Comparison of ENCODE assay signal across 1 cellular context in the genomic region with DNA sequence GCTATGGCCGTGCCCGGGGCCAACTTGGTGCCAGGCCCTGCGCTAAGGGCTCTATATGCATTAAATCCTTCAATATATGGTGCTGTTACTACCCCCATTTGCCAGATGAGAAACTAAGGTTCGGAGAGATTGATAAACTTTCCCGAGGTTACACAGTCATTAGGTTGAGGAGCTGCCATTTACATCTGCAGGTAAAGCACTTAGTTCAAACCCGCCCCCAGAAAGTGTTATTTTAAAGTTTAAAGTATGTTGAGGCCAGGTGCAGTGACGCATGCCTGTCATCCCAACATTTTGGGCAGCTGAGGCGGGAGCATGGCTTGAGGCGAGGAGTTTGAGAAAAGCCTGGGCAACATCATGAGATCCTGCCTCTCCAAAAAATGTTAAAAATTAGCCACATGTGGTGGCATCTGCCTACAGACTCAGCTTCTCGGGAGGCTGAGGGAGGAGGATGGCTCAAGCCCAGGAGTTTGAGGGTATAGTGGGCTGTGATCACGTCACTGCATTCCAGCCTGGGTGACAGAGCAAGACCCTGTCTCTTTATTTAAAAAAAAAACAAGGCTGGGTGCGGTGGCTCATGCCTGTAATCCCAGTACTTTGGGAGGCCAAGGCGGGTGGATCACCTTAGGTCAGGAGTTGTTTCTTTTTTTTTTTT.
TF ChIP-seq lines count a peak whose summit lies in the region.

No MANE protein-coding gene starts in this region.

TF ChIP-seq in IMR-90, 13 proteins besides CTCF, POLR2A, EP300 and RAD21:
- TF ChIP-seq, protein P1, sequence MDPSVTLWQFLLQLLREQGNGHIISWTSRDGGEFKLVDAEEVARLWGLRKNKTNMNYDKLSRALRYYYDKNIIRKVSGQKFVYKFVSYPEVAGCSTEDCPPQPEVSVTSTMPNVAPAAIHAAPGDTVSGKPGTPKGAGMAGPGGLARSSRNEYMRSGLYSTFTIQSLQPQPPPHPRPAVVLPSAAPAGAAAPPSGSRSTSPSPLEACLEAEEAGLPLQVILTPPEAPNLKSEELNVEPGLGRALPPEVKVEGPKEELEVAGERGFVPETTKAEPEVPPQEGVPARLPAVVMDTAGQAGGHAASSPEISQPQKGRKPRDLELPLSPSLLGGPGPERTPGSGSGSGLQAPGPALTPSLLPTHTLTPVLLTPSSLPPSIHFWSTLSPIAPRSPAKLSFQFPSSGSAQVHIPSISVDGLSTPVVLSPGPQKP (IDR thresholded peaks at IDR 0.05; ENCODE audit: borderline replicate concordance, low read depth, low read length): no peak
- TF ChIP-seq NFE2L2 (IDR thresholded peaks at IDR 0.05; ENCODE audit: low read depth, low read length) (no peak), MAZ (IDR thresholded peaks at IDR 0.05; ENCODE audit: borderline replicate concordance, low read depth, low read length) (no peak), CHD1 (IDR thresholded peaks at IDR 0.05; ENCODE audit: low read depth, low read length) (no peak), RFX5 (IDR thresholded peaks at IDR 0.05; ENCODE audit: low read depth, low read length) (no peak), CEBPB (IDR thresholded peaks at IDR 0.05; ENCODE audit: low read depth, low read length) (no peak), FOS (IDR thresholded peaks at IDR 0.05; ENCODE audit: low read depth, low read length) (no peak), BHLHE40 (IDR thresholded peaks at IDR 0.05; ENCODE audit: low read depth, low read length) (no peak), MXI1 (IDR thresholded peaks at IDR 0.05; ENCODE audit: borderline replicate concordance, low read depth, low read length) (no peak), SMC3 (IDR thresholded peaks at IDR 0.05; ENCODE audit: low read depth, low read length) (no peak)
